In the genomic region with DNA sequence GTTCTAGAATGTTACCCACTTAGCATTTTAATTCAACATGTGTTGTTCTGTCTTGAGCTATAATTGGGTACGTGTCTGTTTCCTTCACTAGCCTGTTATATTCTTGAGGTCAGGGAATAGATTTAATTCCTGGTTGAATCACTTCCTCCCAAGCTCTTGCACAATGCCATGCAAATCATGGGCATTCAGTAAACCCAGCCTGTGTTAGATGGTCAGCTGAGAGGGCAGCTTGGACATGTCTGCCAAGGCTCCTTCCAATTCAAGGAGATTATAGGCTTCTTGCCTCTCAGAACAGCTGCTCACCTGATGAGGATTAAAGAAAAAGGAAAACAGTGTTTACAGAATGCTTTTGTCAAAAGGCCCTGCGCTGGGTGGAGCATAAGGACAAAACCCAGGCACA, we compare ENCODE assay signal across 8 cellular contexts. TPM values are rescaled to one million over a fixed set of nuclear protein-coding genes. Genes with fewer than 3 reads are reported as not detected.
DNase-seq lines count a peak whose midpoint lies in the region; ATAC-seq, FAIRE-seq and TF ChIP-seq lines count a peak whose summit lies in the region.

No MANE protein-coding gene starts in this region.

- H3K27me3 Mint-ChIP-seq in activated T-cell treated with anti-CD3 and anti-CD28 coated beads, Interleukin-2, amount 50 U/mL, for 24 hours: peaks cover 4% of the 10 kb centered on the region

- H3K36me3 Mint-ChIP-seq in activated T-cell treated with anti-CD3 and anti-CD28 coated beads, Interleukin-2, amount 50 U/mL, for 24 hours (ENCODE audit: low read depth): no peaks in the 10 kb centered on the region

- H3K4me3 Mint-ChIP-seq in activated T-cell treated with anti-CD3 and anti-CD28 coated beads, Interleukin-2, amount 50 U/mL, for 24 hours: no peak overlapping the region

- H3K4me1 Mint-ChIP-seq in activated T-cell treated with anti-CD3 and anti-CD28 coated beads, Interleukin-2, amount 50 U/mL, for 24 hours (ENCODE audit: low read depth): no peaks in the 10 kb centered on the region

- no peaks in the 10 kb centered on the region for H3K9me3 Mint-ChIP-seq in activated T-cell treated with anti-CD3 and anti-CD28 coated beads, Interleukin-2, amount 50 U/mL, for 24 hours

- no peak overlapping the region for H3K27ac Mint-ChIP-seq in activated T-cell treated with anti-CD3 and anti-CD28 coated beads, Interleukin-2, amount 50 U/mL, for 24 hours

- FAIRE-seq in H54 (lab: Jason Lieb, UNC) (peak; percentile 66), frontal cortex (lab: Jason Lieb, UNC) (no peak)

- no peak overlapping the region for H3K4me3 ChIP-seq in skin epidermis

- no peak for ATAC-seq in GM21717 (IDR thresholded peaks at IDR 0.05; ENCODE audit: unreplicated experiment)

- DNase-seq in H54 (ENCODE audit: insufficient read length, low spot score) (peak; percentile 90), SW480 (ENCODE audit: low spot score) (peak; percentile 60), frontal cortex (ENCODE audit: low spot score in 2 of 2) (peak; percentile 48 to 61), NCI-H2081 treated with DMSO at 0.1 percent for 48 hours (lab: John Stamatoyannopoulos, UW) (no peak)
- DNase-seq in activated T-cell treated with anti-CD3 and anti-CD28 coated beads, Interleukin-2, amount 50 U/mL, for 24 hours: no peak
- no peak for DNase-seq in stimulated activated CD4-positive, alpha-beta T cell treated with anti-CD3 and anti-CD28 coated beads, Interleukin-15, amount 100 ng/mL, for 24 hours

- peak overlapping the region in 11 of 21 experiments; percentile 11 to 88 (median 53) for H3K27ac ChIP-seq in skin epidermis

- TF ChIP-seq POLR2A in H54 (IDR thresholded peaks at IDR 0.05; ENCODE audit: low read depth, low read length): no peak

RNA-seq across cellular contexts. Expression of gene C1QTNF1, which starts 12.6 kb away (rescaled TPM):
- 0.41 TPM for total RNA-seq in frontal cortex

RNA-seq across cellular contexts. Expression of gene CANT1, which starts 27.0 kb away (rescaled TPM):
- total RNA-seq in frontal cortex: 17.5 TPM

RNA-seq across cellular contexts. Expression of gene ENGASE, which starts 38.0 kb away (rescaled TPM):
- 11.0 TPM for total RNA-seq in frontal cortex

RNA-seq across cellular contexts. Expression of gene LGALS3BP, which starts 56.9 kb away (rescaled TPM):
- total RNA-seq in frontal cortex: 10.6 TPM

Comparison
In these comparisons a context has a peak if more than half of its experiments do, and no peak if none do; other contexts are left out.
1. DNase-seq: peak in H54 (single experiment), SW480 (single experiment) and frontal cortex (2 of 2); none in activated T-cell treated with anti-CD3 and anti-CD28 coated beads, Interleukin-2, amount 50 U/mL, for 24 hours (single experiment), NCI-H2081 treated with DMSO at 0.1 percent for 48 hours (single experiment) and stimulated activated CD4-positive, alpha-beta T cell treated with anti-CD3 and anti-CD28 coated beads, Interleukin-15, amount 100 ng/mL, for 24 hours (single experiment).